10 cellular contexts compared by ENCODE assay signal in genomic region chr3:50605901-50606326, GRCh38. TPM values are rescaled to one million over a fixed set of nuclear protein-coding genes. Genes with fewer than 3 reads are reported as not detected.
DNase-seq lines count a peak whose midpoint lies in the region; ATAC-seq and TF ChIP-seq lines count a peak whose summit lies in the region.
"Had no signal": no experiment of that assay in that cellular context is flagged by ENCODE, and none has a peak within 500 bp of the region (broad histone marks: within the 10 kb centered on the region; RNA-seq: fewer than 3 reads in every experiment).

No MANE protein-coding gene starts in this region.

- H3K36me3 ChIP-seq in CD4-positive, alpha-beta memory T cell (ENCODE audit: insufficient read depth, low read length): peaks cover 61% of the 10 kb centered on the region
- H3K36me3 ChIP-seq in OCI-LY3 (replicated peaks; ENCODE audit: low read depth, low read length): no peaks in the 10 kb centered on the region

- no peak overlapping the region for H3K9ac ChIP-seq in OCI-LY3 (ENCODE audit: low read length)

- peak overlapping the region; percentile 49; the same call in 1 of the 2 replicates for H3K4me2 ChIP-seq in OCI-LY3 (ENCODE audit: low read length)

- TF ChIP-seq CTCF in OCI-LY3 (IDR thresholded peaks at IDR 0.05; ENCODE audit: low read depth, low read length) (no peak), epithelial cell of esophagus (IDR thresholded peaks at IDR 0.05; ENCODE audit: insufficient read depth, low read depth, low read length, missing control alignments) (no peak), mesothelial cell of epicardium (IDR thresholded peaks at IDR 0.05; ENCODE audit: unreplicated experiment) (no peak)

- H3K4me1 ChIP-seq in CD4-positive, alpha-beta memory T cell (ENCODE audit: insufficient read depth, low read length): peaks cover 83% of the 10 kb centered on the region
- H3K4me1 ChIP-seq in OCI-LY3 (ENCODE audit: low read length): peaks cover 38% of the 10 kb centered on the region

- ATAC-seq in GM21381 (IDR thresholded peaks at IDR 0.05; ENCODE audit: unreplicated experiment) (no peak), HG03342 (IDR thresholded peaks at IDR 0.05; ENCODE audit: unreplicated experiment) (no peak)
- ATAC-seq: PC-3 had no signal

- H3K9me3 Mint-ChIP-seq in CD4-positive, alpha-beta memory T cell: peaks cover 0 to 2% (median 0%) of the 10 kb centered on the region in 8 donors
- no peaks in the 10 kb centered on the region for H3K9me3 Mint-ChIP-seq in mesothelial cell of epicardium

- H3K4me3 ChIP-seq in CD4-positive, alpha-beta memory T cell (ENCODE audit: low read length in 2 of 2): peak overlapping the region; percentile 39 to 93
- H3K4me3 ChIP-seq in OCI-LY3 (ENCODE audit: low read length) (no peak overlapping the region), epithelial cell of esophagus (ENCODE audit: low read length) (no peak overlapping the region)

- peak overlapping the region; percentile 81 for H3K27ac ChIP-seq in CD4-positive, alpha-beta memory T cell (ENCODE audit: low read depth, low read length)
- no peak overlapping the region for H3K27ac ChIP-seq in OCI-LY3 (ENCODE audit: low read length)

- H3K4me1 Mint-ChIP-seq in CD4-positive, alpha-beta memory T cell: peaks cover 64 to 100% (median 78%) of the 10 kb centered on the region in 4 donors
- peaks cover 55% of the 10 kb centered on the region for H3K4me1 Mint-ChIP-seq in mesothelial cell of epicardium

- no peaks in the 10 kb centered on the region for H3K27me3 ChIP-seq in CD4-positive, alpha-beta memory T cell (ENCODE audit: insufficient read depth, low read length)
- H3K27me3 ChIP-seq in OCI-LY3 (ENCODE audit: low read depth, low read length): peaks cover 4% of the 10 kb centered on the region; the same call in 1 of the 2 replicates

- H3K36me3 Mint-ChIP-seq in CD4-positive, alpha-beta memory T cell: peaks cover 70 to 89% of the 10 kb centered on the region in 2 donors
- peaks cover 2% of the 10 kb centered on the region for H3K36me3 Mint-ChIP-seq in mesothelial cell of epicardium

- H4K20me1 ChIP-seq in OCI-LY3 (ENCODE audit: insufficient read depth, low read length): no peaks in the 10 kb centered on the region

- peak overlapping the region; percentile 92 to 99 (median 96) for H3K4me3 Mint-ChIP-seq in CD4-positive, alpha-beta memory T cell
- no peak overlapping the region for H3K4me3 Mint-ChIP-seq in mesothelial cell of epicardium

- POLR2A ChIA-PET in CD4-positive, alpha-beta memory T cell (lab: Charles Lee; ENCODE audit: partially characterized antibody): interaction anchor here (0.6 to 26.0 kb wide), 4 partner anchors 6 to 894 kb away, joined by 3 to 1072 read pairs (median 366); partner anchors contain the start of genes C3orf18, DCAF1 and HEMK1

- H2AFZ ChIP-seq in OCI-LY3 (ENCODE audit: low read depth, low read length): no peak overlapping the region

- H3K27me3 Mint-ChIP-seq in CD4-positive, alpha-beta memory T cell: no peaks in the 10 kb centered on the region
- H3K27me3 Mint-ChIP-seq in mesothelial cell of epicardium (ENCODE audit: low read depth): no peaks in the 10 kb centered on the region

- peak in 1 of 5 donors; percentile 33 for DNase-seq in CD4-positive, alpha-beta memory T cell
- DNase-seq in epithelial cell of esophagus (ENCODE audit: low read depth) (peak; percentile 53), renal cortical epithelial cell (ENCODE audit: low read depth) (peak; percentile 90), mesothelial cell of epicardium (ENCODE audit: low spot score in 2 of 2, unreplicated experiment in 2 of 2) (no peak)
- DNase-seq: effector CD8-positive, alpha-beta T cell; NCI-H1092 treated with DMSO at 0.1 percent for 48 hours; PC-3 had no signal

- CTCF ChIA-PET in CD4-positive, alpha-beta memory T cell (lab: Charles Lee; ENCODE audit: partially characterized antibody): interaction anchor here (1.0 to 24.7 kb wide), 4 partner anchors 6 to 32 kb away, joined by 6 to 996 read pairs (median 320); partner anchors contain the start of genes C3orf18, CISH, HEMK1 and MAPKAPK3

- intact Hi-C loops in CD4-positive, alpha-beta memory T cell (cut with micrococcal nuclease): loop anchor here (1.0 kb wide), 1 partner anchor 307 kb away; the partner anchor contains the start of genes HYAL3 and NAA80

- H3K9me3 ChIP-seq in CD4-positive, alpha-beta memory T cell (ENCODE audit: control insufficient read depth in 1 of 2, low read length in 2 of 2): no peaks in the 10 kb centered on the region
- H3K9me3 ChIP-seq in OCI-LY3 (ENCODE audit: insufficient read depth, low read length): no peaks in the 10 kb centered on the region

- H3K79me2 ChIP-seq in OCI-LY3 (ENCODE audit: low read length): no peaks in the 10 kb centered on the region

- H3K27ac Mint-ChIP-seq in CD4-positive, alpha-beta memory T cell: peak overlapping the region; percentile 79 to 97 (median 90)
- no peak overlapping the region for H3K27ac Mint-ChIP-seq in mesothelial cell of epicardium

RNA-seq across cellular contexts. Expression of gene CISH, which starts 5.7 kb away (rescaled TPM):
- total RNA-seq in CD4-positive, alpha-beta memory T cell: 10 to 100 TPM; 14.7 to 15.2 TPM
- polyA plus RNA-seq in CD4-positive, alpha-beta memory T cell: 100 to 1,000 TPM in 1 of 2 donors, 10 to 100 TPM in 1; 92.1 to 248 TPM
- total RNA-seq in renal cortical epithelial cell (1.9 and 6.4 TPM in 2 replicates), mesothelial cell of epicardium (15.2 to 16.7 TPM (median 15.2 TPM) in 3 replicates)

RNA-seq across cellular contexts. Expression of gene MAPKAPK3, which starts 11.0 kb away (rescaled TPM):
- 10 to 100 TPM; 36.4 to 40.1 TPM for total RNA-seq in CD4-positive, alpha-beta memory T cell
- 10 to 100 TPM; 71.2 to 93.2 TPM for polyA plus RNA-seq in CD4-positive, alpha-beta memory T cell
- 51.7 and 72.4 TPM in 2 replicates for total RNA-seq in renal cortical epithelial cell
- 33.6 to 36.8 TPM (median 35.9 TPM) in 3 replicates for total RNA-seq in mesothelial cell of epicardium

RNA-seq across cellular contexts. Expression of gene HEMK1, which starts 36.6 kb away (rescaled TPM):
- total RNA-seq in CD4-positive, alpha-beta memory T cell: 10 to 100 TPM; 55.3 to 56.7 TPM
- 10 to 100 TPM; 21.2 to 36.7 TPM for polyA plus RNA-seq in CD4-positive, alpha-beta memory T cell
- total RNA-seq in renal cortical epithelial cell (14.2 and 27.6 TPM in 2 replicates), mesothelial cell of epicardium (32.1 to 34.1 TPM (median 32.8 TPM) in 3 replicates)

RNA-seq across cellular contexts. Expression of gene C3orf18, which starts 38.4 kb away (rescaled TPM):
- total RNA-seq in CD4-positive, alpha-beta memory T cell: 10 to 100 TPM; 14.3 to 16.2 TPM
- polyA plus RNA-seq in CD4-positive, alpha-beta memory T cell: 10 to 100 TPM; 14.2 to 22.3 TPM
- total RNA-seq in renal cortical epithelial cell: 7.3 and 11.1 TPM in 2 replicates
- 12.7 to 15.1 TPM (median 12.8 TPM) in 3 replicates for total RNA-seq in mesothelial cell of epicardium

Comparison
In these comparisons a context has a peak if more than half of its experiments do, and no peak if none do; other contexts are left out.
1. DNase-seq: peak in epithelial cell of esophagus (single experiment) and renal cortical epithelial cell (single experiment); none in mesothelial cell of epicardium (0 of 2).
2. H3K4me3 ChIP-seq: peak in CD4-positive, alpha-beta memory T cell (2 of 2); none in OCI-LY3 (single experiment) and epithelial cell of esophagus (single experiment).